Comparison of ENCODE assay signal across 14 cellular contexts in genomic region chr2:156537147-156537546, GRCh38.
DNase-seq lines count a peak whose midpoint lies in the region; ATAC-seq and TF ChIP-seq lines count a peak whose summit lies in the region.
"Had no signal": no experiment of that assay in that cellular context is flagged by ENCODE, and none has a peak within 500 bp of the region (broad histone marks: within the 10 kb centered on the region; RNA-seq: fewer than 3 reads in every experiment).

No MANE protein-coding gene starts in this region.

- H3K27me3 ChIP-seq in lower lobe of right lung (ENCODE audit: low read depth) (no peaks in the 10 kb centered on the region), esophagus squamous epithelium (no peaks in the 10 kb centered on the region)
- H3K27me3 ChIP-seq: breast epithelium, tibial artery had no signal

- H3K9me3 Mint-ChIP-seq in activated naive CD4-positive, alpha-beta T cell treated with anti-CD3 and anti-CD28 coated beads, Interleukin-2, amount 50 U/mL, for 72 hours: no peaks in the 10 kb centered on the region
- H3K9me3 Mint-ChIP-seq: natural killer cell treated with Interleukin-12 subunit alpha and Interleukin-12 subunit beta and Interleukin-15 and Interleukin-18, amount 100 ng/mL, for 72 hours had no signal

- no peak overlapping the region for H3K4me3 ChIP-seq in foreskin fibroblast (ENCODE audit: low read depth in 1 of 2, low read length in 2 of 2)
- H3K4me3 ChIP-seq in lower lobe of right lung: no peak overlapping the region
- no peak overlapping the region for H3K4me3 ChIP-seq in esophagus squamous epithelium
- H3K4me3 ChIP-seq: breast epithelium, tibial artery had no signal

- no peak overlapping the region for H3K27ac ChIP-seq in lower lobe of right lung
- H3K27ac ChIP-seq in esophagus squamous epithelium: no peak overlapping the region
- H3K27ac ChIP-seq: tibial artery, WERI-Rb-1 had no signal

- DNase-seq in activated naive CD4-positive, alpha-beta T cell treated with anti-CD3 and anti-CD28 coated beads, Interleukin-2, amount 50 U/mL, for 72 hours (ENCODE audit: low spot score in 2 of 2): no peak
- no peak for DNase-seq in activated naive CD4-positive, alpha-beta T cell treated with anti-CD3 and anti-CD28 coated beads, Interleukin-2, amount 50 U/mL, for 16 hours
- peak; percentile 43 for DNase-seq in amniotic stem cell (lab: John Stamatoyannopoulos, UW)
- DNase-seq in foreskin fibroblast: peak; percentile 47 to 75
- no peak for DNase-seq in CD1c-positive myeloid dendritic cell (ENCODE audit: extremely low spot score)
- no peak for DNase-seq in DMS79 (lab: John Stamatoyannopoulos, UW)
- no peak for DNase-seq in lower lobe of right lung
- DNase-seq in esophagus squamous epithelium (lab: John Stamatoyannopoulos, UW): no peak
- DNase-seq: NCI-H748 treated with DMSO at 0.1 percent for 48 hours, SHP77 treated with DMSO at 0.1 percent for 48 hours, tibial artery, WERI-Rb-1 had no signal

- peak; percentile 32 to 75 for ATAC-seq in activated naive CD4-positive, alpha-beta T cell treated with anti-CD3 and anti-CD28 coated beads, Interleukin-2, amount 50 U/mL, for 72 hours
- ATAC-seq in lower lobe of right lung: no peak
- ATAC-seq: natural killer cell treated with Interleukin-12 subunit alpha and Interleukin-12 subunit beta and Interleukin-15 and Interleukin-18, amount 100 ng/mL, for 72 hours had no signal

- intact Hi-C loops in lower lobe of right lung (cut with DNase I): no loop called here
- intact Hi-C loops in esophagus squamous epithelium (cut with DNase I): no loop called here

- no peak overlapping the region for H3K27ac Mint-ChIP-seq in activated naive CD4-positive, alpha-beta T cell treated with anti-CD3 and anti-CD28 coated beads, Interleukin-2, amount 50 U/mL, for 72 hours
- H3K27ac Mint-ChIP-seq: natural killer cell treated with Interleukin-12 subunit alpha and Interleukin-12 subunit beta and Interleukin-15 and Interleukin-18, amount 100 ng/mL, for 72 hours had no signal

- no peak for TF ChIP-seq CTCF in foreskin fibroblast (IDR thresholded peaks at IDR 0.05; ENCODE audit: low read depth, low read length)
- no peak for TF ChIP-seq CTCF in lower lobe of right lung (IDR thresholded peaks at IDR 0.05)
- no peak for TF ChIP-seq CTCF in esophagus squamous epithelium (IDR thresholded peaks at IDR 0.05)

- H3K4me1 ChIP-seq in lower lobe of right lung (peaks cover 8% of the 10 kb centered on the region), esophagus squamous epithelium (peaks cover 0 to 61% (median 13%) of the 10 kb centered on the region in 3 donors)

- whole genome bisulfite sequencing in esophagus squamous epithelium, 2 donors: 17 to 27% methylated on average over 3 to 4 of the region's 4 CpGs

- TF ChIP-seq POLR2A in esophagus squamous epithelium (IDR thresholded peaks at IDR 0.05): no peak

- no peaks in the 10 kb centered on the region for H3K36me3 ChIP-seq in lower lobe of right lung
- H3K36me3 ChIP-seq in esophagus squamous epithelium: peaks cover 0 to 6% (median 0%) of the 10 kb centered on the region in 3 donors
- H3K36me3 ChIP-seq: breast epithelium had no signal

- H3K9me3 ChIP-seq in lower lobe of right lung (no peaks in the 10 kb centered on the region), esophagus squamous epithelium (no peaks in the 10 kb centered on the region)
- H3K9me3 ChIP-seq: breast epithelium, tibial artery had no signal

- H3K36me3 Mint-ChIP-seq in activated naive CD4-positive, alpha-beta T cell treated with anti-CD3 and anti-CD28 coated beads, Interleukin-2, amount 50 U/mL, for 72 hours: peaks cover 0 to 8% of the 10 kb centered on the region in 2 donors
- H3K36me3 Mint-ChIP-seq: natural killer cell treated with Interleukin-12 subunit alpha and Interleukin-12 subunit beta and Interleukin-15 and Interleukin-18, amount 100 ng/mL, for 72 hours had no signal

Comparison
In these comparisons a context has a peak if more than half of its experiments do, and no peak if none do; other contexts are left out.
1. ATAC-seq: peak in activated naive CD4-positive, alpha-beta T cell treated with anti-CD3 and anti-CD28 coated beads, Interleukin-2, amount 50 U/mL, for 72 hours (2 of 2); none in lower lobe of right lung (0 of 2).
2. DNase-seq: peak in amniotic stem cell (single experiment) and foreskin fibroblast (2 of 2); none in activated naive CD4-positive, alpha-beta T cell treated with anti-CD3 and anti-CD28 coated beads, Interleukin-2, amount 50 U/mL, for 72 hours (0 of 2), activated naive CD4-positive, alpha-beta T cell treated with anti-CD3 and anti-CD28 coated beads, Interleukin-2, amount 50 U/mL, for 16 hours (single experiment), CD1c-positive myeloid dendritic cell (single experiment), DMS79 (single experiment), lower lobe of right lung (single experiment) and esophagus squamous epithelium (single experiment).